ENCODE assay signal across 8 cellular contexts in the genomic region with DNA sequence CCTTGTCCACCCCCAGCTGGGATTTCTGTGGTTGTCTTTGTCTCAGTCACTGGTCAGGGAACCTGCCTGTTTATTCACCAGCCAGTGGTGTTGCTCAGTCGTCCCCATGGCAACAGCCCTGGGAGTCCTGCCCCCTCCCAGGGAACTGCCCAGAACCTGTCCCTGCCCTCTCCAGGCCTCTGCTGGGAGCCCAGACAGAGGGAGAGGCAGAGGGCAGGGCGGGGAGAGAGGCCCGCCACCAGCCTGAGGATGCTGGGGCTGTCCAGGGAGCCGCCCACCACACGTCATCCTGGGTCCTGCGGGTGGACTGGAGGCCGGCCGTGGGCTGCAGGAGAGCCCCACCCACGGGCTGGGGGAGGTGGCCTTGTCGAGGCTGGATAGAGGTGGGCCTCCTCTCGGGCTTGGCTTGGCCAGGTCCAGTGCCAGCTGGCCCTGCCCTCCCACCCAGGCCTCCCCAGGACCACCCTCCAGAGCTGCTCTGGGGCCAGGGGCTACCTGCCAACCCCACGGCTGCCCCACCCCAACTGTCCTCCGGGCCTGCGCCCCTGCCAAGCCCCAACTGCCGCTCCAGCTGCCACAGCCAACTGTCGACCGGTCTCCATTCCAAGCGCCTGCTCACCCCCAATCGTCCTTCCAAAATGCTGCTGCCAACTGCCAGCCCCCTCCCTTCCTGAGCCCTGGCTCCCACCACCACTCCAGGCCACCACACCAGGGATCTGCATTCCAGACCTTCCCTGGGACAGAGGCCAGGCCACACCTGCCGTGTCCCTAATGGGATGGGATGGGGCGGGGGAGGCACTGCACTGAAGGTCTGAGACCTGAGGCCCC. TPM values are rescaled to one million over a fixed set of nuclear protein-coding genes. Genes with fewer than 3 reads are reported as not detected.
DNase-seq lines count a peak whose midpoint lies in the region; ATAC-seq and TF ChIP-seq lines count a peak whose summit lies in the region.

No MANE protein-coding gene starts in this region.

- H3K9me3 ChIP-seq in mucosa of descending colon, result no peaks in the 10 kb centered on the region

- H3K4me1 ChIP-seq in mucosa of descending colon (ENCODE audit: low read depth), result peaks cover 27% of the 10 kb centered on the region

- H3K36me3 ChIP-seq in mucosa of descending colon (ENCODE audit: low read depth), result no peaks in the 10 kb centered on the region

- DNase-seq in AG09309 (ENCODE audit: low read depth), result peak; percentile 92
- DNase-seq in HUDEP-2 (lab: John Stamatoyannopoulos, UW; ENCODE audit: unreplicated experiment in 76 of 76), result peak in 52 of 76 experiments; percentile 5 to 86 (median 34)
- peak; percentile 75 for DNase-seq in SK-MEL-5 (ENCODE audit: low read depth, low spot score)
- peak; percentile 83 to 91 (median 85) for DNase-seq in mucosa of descending colon
- no peak for DNase-seq in T-helper 2 cell
- no peak for DNase-seq in NCI-H1105 treated with DMSO at 0.1 percent for 48 hours (lab: John Stamatoyannopoulos, UW)

- intact Hi-C loops in mucosa of descending colon (cut with DNase I, micrococcal nuclease), result no loop called here

- TF ChIP-seq CTCF in AG09309 (IDR thresholded peaks at IDR 0.05; ENCODE audit: control insufficient read depth, insufficient read depth, low read depth, low read length, missing control alignments) (no peak), mucosa of descending colon (IDR thresholded peaks at IDR 0.05) (no peak)

- ATAC-seq in esophagus mucosa (peak; percentile 87), mucosa of descending colon (peak; percentile 85), GM18517 (IDR thresholded peaks at IDR 0.05; ENCODE audit: unreplicated experiment) (no peak)

- H3K4me3 ChIP-seq in AG09309 (ENCODE audit: control insufficient read depth, low read depth, low read length) (no peak overlapping the region), mucosa of descending colon (no peak overlapping the region)

- in situ Hi-C loops in SK-MEL-5 (cut with HindIII; ENCODE audit: low pct_unique_long_range_greater_than_20kb, low sequenced_read_pairs), result no loop called here

RNA-seq across cellular contexts. Expression of a gene that starts 4.2 kb away (rescaled TPM):
- 1.0 and 1.6 TPM in 2 replicates for total RNA-seq in SK-MEL-5 (2014; rRNA removed; shearing (Covaris generic))
- 1.2 and 2.0 TPM in 2 replicates for polyA plus RNA-seq in SK-MEL-5 (2015; cell fraction: cytosol; rRNA removed)
- 0.87 and 1.6 TPM in 2 replicates for polyA plus RNA-seq in SK-MEL-5 (2015; cell fraction: nucleus; rRNA removed)
- 1.7 TPM for total RNA-seq in esophagus mucosa
- total RNA-seq in mucosa of descending colon, result 1 to 10 TPM; 3.1 to 5.7 (median 3.3) TPM

RNA-seq across cellular contexts. Expression of a gene that starts 26.1 kb away (rescaled TPM):
- total RNA-seq in SK-MEL-5 (2014; rRNA removed; shearing (Covaris generic)), result not detected in 2 replicates
- polyA plus RNA-seq in SK-MEL-5 (2015; cell fraction: cytosol; rRNA removed), result not detected in 2 replicates
- polyA plus RNA-seq in SK-MEL-5 (2015; cell fraction: nucleus; rRNA removed), result not detected in 2 replicates
- total RNA-seq in esophagus mucosa (not detected), mucosa of descending colon (not detected)

RNA-seq across cellular contexts. Expression of a gene that starts 29.8 kb away (rescaled TPM):
- 74.4 and 76.4 TPM in 2 replicates for total RNA-seq in SK-MEL-5 (2014; rRNA removed; shearing (Covaris generic))
- 124 and 142 TPM in 2 replicates for polyA plus RNA-seq in SK-MEL-5 (2015; cell fraction: cytosol; rRNA removed)
- 66.7 and 73.0 TPM in 2 replicates for polyA plus RNA-seq in SK-MEL-5 (2015; cell fraction: nucleus; rRNA removed)
- 90.6 TPM for total RNA-seq in esophagus mucosa
- total RNA-seq in mucosa of descending colon, result 10 to 100 TPM; 48.7 to 71.7 (median 55.7) TPM

RNA-seq across cellular contexts. Expression of a gene that starts 59.7 kb away (rescaled TPM):
- 52.7 and 58.1 TPM in 2 replicates for total RNA-seq in SK-MEL-5 (2014; rRNA removed; shearing (Covaris generic))
- polyA plus RNA-seq in SK-MEL-5 (2015; cell fraction: cytosol; rRNA removed), result 46.5 and 59.0 TPM in 2 replicates
- 27.1 and 31.4 TPM in 2 replicates for polyA plus RNA-seq in SK-MEL-5 (2015; cell fraction: nucleus; rRNA removed)
- total RNA-seq in esophagus mucosa (64.8 TPM), mucosa of descending colon (10 to 100 TPM; 57.5 to 65.9 (median 65.4) TPM)

Comparison
In these comparisons a context has a peak if more than half of its experiments do, and no peak if none do; other contexts are left out.
1. DNase-seq: peak in AG09309 (single experiment), HUDEP-2 (52 of 76), SK-MEL-5 (single experiment) and mucosa of descending colon (3 of 3); none in T-helper 2 cell (0 of 5) and NCI-H1105 treated with DMSO at 0.1 percent for 48 hours (single experiment).